Comparison of ENCODE assay signal across 9 cellular contexts in the genomic region with DNA sequence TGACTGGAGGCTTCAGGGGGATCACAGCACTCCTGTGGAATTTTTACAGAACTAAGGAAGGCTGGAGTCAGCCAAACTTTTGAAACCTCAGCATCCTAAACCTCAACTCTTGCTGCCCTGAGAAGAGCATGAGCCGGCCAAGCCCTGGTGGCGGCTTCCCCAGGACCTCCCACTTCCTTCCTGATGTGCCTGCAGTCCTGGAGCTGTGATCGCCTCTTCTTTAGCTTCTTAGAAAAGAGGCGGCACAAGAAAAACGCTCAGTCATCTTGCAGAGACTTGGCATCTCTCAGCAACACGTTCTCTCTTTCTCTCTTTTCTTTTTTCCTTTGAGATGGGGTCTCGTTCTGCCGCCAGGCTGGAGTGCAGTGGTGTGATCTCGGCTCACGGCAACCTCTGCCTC. TPM values are rescaled to one million over a fixed set of nuclear protein-coding genes. Genes with fewer than 3 reads are reported as not detected.
DNase-seq lines count a peak whose midpoint lies in the region; ATAC-seq, FAIRE-seq and TF ChIP-seq lines count a peak whose summit lies in the region.
"Had no signal": no experiment of that assay in that cellular context is flagged by ENCODE, and none has a peak within 500 bp of the region (broad histone marks: within the 10 kb centered on the region; RNA-seq: fewer than 3 reads in every experiment).

No MANE protein-coding gene starts in this region.

- POLR2A ChIA-PET in RWPE1 (lab: Yijun Ruan, JAX; ENCODE audit: low non-redundant PET), result no interaction called here

- TF ChIP-seq EP300 in ovary (IDR thresholded peaks at IDR 0.05), result no peak

- no peaks in the 10 kb centered on the region for H3K27me3 ChIP-seq in fibroblast of lung (ENCODE audit: control insufficient read depth, insufficient read depth, low read length)
- H3K27me3 ChIP-seq in psoas muscle (ENCODE audit: insufficient read depth in 3 of 3, low read length in 2 of 3), result no peaks in the 10 kb centered on the region
- H3K27me3 ChIP-seq in ovary, result no peaks in the 10 kb centered on the region

- no peaks in the 10 kb centered on the region for H3K4me1 ChIP-seq in fibroblast of lung (ENCODE audit: control insufficient read depth, extremely low read depth, insufficient read depth, low read length)
- no peaks in the 10 kb centered on the region for H3K4me1 ChIP-seq in psoas muscle
- no peaks in the 10 kb centered on the region for H3K4me1 ChIP-seq in ovary (ENCODE audit: insufficient read depth)

- H3K4me2 ChIP-seq in fibroblast of lung (ENCODE audit: extremely low read depth, insufficient read depth, low read length), result no peak overlapping the region

- no peaks in the 10 kb centered on the region for H4K20me1 ChIP-seq in fibroblast of lung (ENCODE audit: control insufficient read depth, extremely low read depth, insufficient read depth, low read length)

- H3K36me3 ChIP-seq in SK-N-MC (ENCODE audit: insufficient read depth, low read length), result no peaks in the 10 kb centered on the region
- H3K36me3 ChIP-seq in fibroblast of lung (ENCODE audit: control insufficient read depth, insufficient read depth, low read length), result no peaks in the 10 kb centered on the region
- H3K36me3 ChIP-seq in psoas muscle (ENCODE audit: insufficient read depth in 1 of 2, low read depth in 1 of 2), result no peaks in the 10 kb centered on the region
- H3K36me3 ChIP-seq in ovary, result no peaks in the 10 kb centered on the region

- H3K9ac ChIP-seq in SK-N-MC (ENCODE audit: insufficient read length), result peak overlapping the region; percentile 15
- H3K9ac ChIP-seq in fibroblast of lung (ENCODE audit: insufficient read depth, low read length), result no peak overlapping the region

- CTCF ChIA-PET in RWPE1 (lab: Yijun Ruan, JAX), result interaction anchor here (0.9 kb wide), 1 partner anchor 150 kb away, joined by 4 read pairs; no protein-coding TSS in a partner anchor

- H3K4me3 ChIP-seq in SK-N-MC, result 0 out of 2 replicates have a peak overlapping the region, but pooled peaks have one; percentile 0
- no peak overlapping the region for H3K4me3 ChIP-seq in fibroblast of lung (replicated peaks in 1 of 4; ENCODE audit: control extremely low read depth in 1 of 4, insufficient read depth in 1 of 4, low read depth in 3 of 4, low read length in 4 of 4)
- H3K4me3 ChIP-seq in psoas muscle, result no peak overlapping the region
- no peak overlapping the region for H3K4me3 ChIP-seq in ovary

- TF ChIP-seq POLR2A in GM12891 (IDR thresholded peaks at IDR 0.05; ENCODE audit: low read depth, low read length) (no peak), ovary (IDR thresholded peaks at IDR 0.05) (no peak)

- no peak for DNase-seq in GM12891 (ENCODE audit: insufficient read length, low spot score)
- no peak for DNase-seq in SK-N-MC (ENCODE audit: low read depth, low spot score)
- peak; percentile 19 to 65 for DNase-seq in fibroblast of lung (ENCODE audit: low read depth in 2 of 2)
- peak; percentile 55 to 62 for DNase-seq in psoas muscle
- DNase-seq in T1000 (lab: John Stamatoyannopoulos, UW), result no peak
- DNase-seq in RWPE1 (ENCODE audit: low spot score), result no peak
- DNase-seq in stimulated activated naive CD4-positive, alpha-beta T cell treated with Interleukin-2 at 50 U/mL for 16 hours (lab: John Stamatoyannopoulos, UW), result no peak
- no peak for DNase-seq in ovary
- DNase-seq: stimulated activated CD4-positive, alpha-beta T cell treated with anti-CD3 and anti-CD28 coated beads, Interleukin-12 subunit alpha, Interleukin-12 subunit beta, amount 100 ng/mL, for 4 hours had no signal

- H3K27ac ChIP-seq in SK-N-MC (peak overlapping the region; percentile 89), fibroblast of lung (ENCODE audit: insufficient read depth, low read length) (no peak overlapping the region), psoas muscle (no peak overlapping the region), RWPE1 (no peak overlapping the region), ovary (no peak overlapping the region)

- ATAC-seq in psoas muscle, result peak in 1 of 4 donors; percentile 39

- no peak for FAIRE-seq in GM12891 (lab: Jason Lieb, UNC)

- TF ChIP-seq CTCF in fibroblast of lung (conservative IDR thresholded peaks at IDR 0.05 in 1 of 2, IDR thresholded peaks at IDR 0.05 in 1 of 2; ENCODE audit: low read depth in 1 of 2, low read length in 2 of 2), result no peak
- TF ChIP-seq CTCF in psoas muscle (IDR thresholded peaks at IDR 0.05), result no peak
- TF ChIP-seq CTCF in RWPE1 (conservative IDR thresholded peaks at IDR 0.05; ENCODE audit: low read depth), result no peak
- no peak for TF ChIP-seq CTCF in ovary (IDR thresholded peaks at IDR 0.05)

- H2AFZ ChIP-seq in fibroblast of lung (ENCODE audit: low read length), result peak overlapping the region; percentile 48

- H3K79me2 ChIP-seq in fibroblast of lung (ENCODE audit: control insufficient read depth, insufficient read depth, low read length), result no peaks in the 10 kb centered on the region

- H3K9me3 ChIP-seq in SK-N-MC (ENCODE audit: low read depth, low read length) (no peaks in the 10 kb centered on the region), fibroblast of lung (ENCODE audit: control insufficient read depth, insufficient read depth, low read depth, low read length) (no peaks in the 10 kb centered on the region), psoas muscle (no peaks in the 10 kb centered on the region), ovary (no peaks in the 10 kb centered on the region)

- intact Hi-C loops in psoas muscle (cut with DNase I), result loop anchor here (2.0 to 5.0 kb wide), 2 partner anchors 74 to 248 kb away; no protein-coding TSS in a partner anchor
- intact Hi-C loops in ovary (cut with DNase I), result no loop called here

- 70 to 78% (median 71%) methylated on average over 10 of the region's 10 CpGs for WGBS in psoas muscle, 3 donors
- WGBS in ovary, 3 donors, result 46 to 62% (median 53%) methylated on average over 10 of the region's 10 CpGs

TF ChIP-seq in GM12891, 5 proteins besides CTCF, POLR2A, EP300 and RAD21:
- TF ChIP-seq POU2F2 (IDR thresholded peaks at IDR 0.05; ENCODE audit: low read depth, low read length) (no peak), SPI1 (IDR thresholded peaks at IDR 0.05; ENCODE audit: low read depth, low read length) (peak; percentile 54)
TF ChIP-seq in GM12891: peak in this region for 1.

RNA-seq across cellular contexts. Expression of gene AMPD3, which starts 40.4 kb away (rescaled TPM):
- polyA plus RNA-seq in GM12891 (2012; ENCODE audit: low read depth, missing spikeins), result 17.0 TPM
- 6.2 and 24.9 TPM in 2 replicates for total RNA-seq in fibroblast of lung
- polyA plus RNA-seq in fibroblast of lung, result 11.3 and 18.1 TPM in 2 replicates
- polyA plus RNA-seq in fibroblast of lung (2012), result 7.9 and 11.9 TPM in 2 replicates
- polyA minus RNA-seq in fibroblast of lung (ENCODE audit: low replicate concordance), result 34.1 and 52.0 TPM in 2 replicates
- 100 to 1,000 TPM in 3 of 4 donors, 10 to 100 TPM in 1; 45.4 to 120 (median 110) TPM for total RNA-seq in psoas muscle
- 10 to 100 TPM; 23.5 to 67.7 (median 57.9) TPM for polyA plus RNA-seq in psoas muscle
- 1 to 10 TPM; 2.7 to 9.3 (median 7.9) TPM for total RNA-seq in ovary
- polyA plus RNA-seq in ovary, result 1 to 10 TPM; 2.0 to 6.8 TPM

Comparison
In these comparisons a context has a peak if more than half of its experiments do, and no peak if none do; other contexts are left out.
1. DNase-seq: peak in fibroblast of lung (2 of 2) and psoas muscle (2 of 2); none in GM12891 (single experiment), SK-N-MC (single experiment), T1000 (single experiment), RWPE1 (single experiment), stimulated activated naive CD4-positive, alpha-beta T cell treated with Interleukin-2 at 50 U/mL for 16 hours (single experiment) and ovary (0 of 5).
2. intact Hi-C loops: an anchor here in psoas muscle (2.0 to 5.0 kb wide); none called in ovary.